In the genomic region with DNA sequence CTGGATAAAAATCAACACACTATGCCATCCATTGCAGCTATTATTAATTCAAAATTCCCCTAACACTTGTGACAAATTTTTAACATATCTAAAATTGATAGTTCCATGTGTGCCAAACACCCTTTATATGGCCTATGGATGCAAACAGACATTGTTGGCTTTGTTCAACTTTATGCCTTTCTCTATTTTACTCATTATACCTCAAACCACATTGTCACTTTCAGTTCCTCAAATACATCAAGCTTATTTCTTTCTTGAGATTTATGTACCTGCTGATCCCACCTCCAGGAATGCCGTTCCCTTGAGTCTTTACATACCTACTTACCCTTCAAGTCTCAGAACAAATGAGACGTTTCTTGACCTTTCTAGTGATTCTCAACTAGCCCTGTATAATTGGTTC, we compare ENCODE assay signal across 14 cellular contexts.
A peak's percentile ranks its signal among the peaks of the same experiment; 100 is the strongest.
DNase-seq lines count a peak whose midpoint lies in the region; ATAC-seq lines count a peak whose summit lies in the region.
"Had no signal": no experiment of that assay in that cellular context is flagged by ENCODE, and none has a peak within 500 bp of the region (broad histone marks: within the 10 kb centered on the region; RNA-seq: fewer than 3 reads in every experiment).

No MANE protein-coding gene starts in this region.

- no peaks in the 10 kb centered on the region for H3K27me3 Mint-ChIP-seq in stimulated activated naive CD8-positive, alpha-beta T cell treated with anti-CD3 and anti-CD28 coated beads, Interleukin-15, amount 100 ng/mL, for 72 hours

- DNase-seq in stimulated activated CD4-positive, alpha-beta T cell treated with anti-CD3 and anti-CD28 coated beads, Interleukin-1b, Interleukin-23, amount 100 ng/mL, for 48 hours = no peak
- no peak for DNase-seq in left colon
- no peak for DNase-seq in SIG-M5 (lab: John Stamatoyannopoulos, UW)
- no peak for DNase-seq in stimulated activated naive CD8-positive, alpha-beta T cell treated with anti-CD3 and anti-CD28 coated beads, Interleukin-15, amount 100 ng/mL, for 72 hours
- DNase-seq: activated naive CD8-positive, alpha-beta T cell treated with anti-CD3 and anti-CD28 coated beads, Interleukin-2, amount 10 ng/mL, durations not matched to agents 7 days and 5 days; foreskin melanocyte; GF-D8; left cardiac atrium; NCI-H1105; stimulated activated CD4-positive, alpha-beta T cell treated with anti-CD3 and anti-CD28 coated beads, Interleukin-12 subunit alpha, Interleukin-12 subunit beta, amount 100 ng/mL, for 4 hours had no signal

- peaks cover 6% of the 10 kb centered on the region for H3K4me1 Mint-ChIP-seq in stimulated activated naive CD8-positive, alpha-beta T cell treated with anti-CD3 and anti-CD28 coated beads, Interleukin-15, amount 100 ng/mL, for 72 hours

- no peak overlapping the region for H3K27ac Mint-ChIP-seq in stimulated activated naive CD8-positive, alpha-beta T cell treated with anti-CD3 and anti-CD28 coated beads, Interleukin-15, amount 100 ng/mL, for 72 hours
- H3K27ac Mint-ChIP-seq: activated naive CD8-positive, alpha-beta T cell treated with anti-CD3 and anti-CD28 coated beads, Interleukin-2, amount 10 ng/mL, durations not matched to agents 7 days and 5 days had no signal

- intact Hi-C loops in left colon (cut with DNase I, micrococcal nuclease) = no loop called here

- H3K4me3 Mint-ChIP-seq in stimulated activated naive CD8-positive, alpha-beta T cell treated with anti-CD3 and anti-CD28 coated beads, Interleukin-15, amount 100 ng/mL, for 72 hours = no peak overlapping the region
- H3K4me3 Mint-ChIP-seq: activated naive CD8-positive, alpha-beta T cell treated with anti-CD3 and anti-CD28 coated beads, Interleukin-2, amount 10 ng/mL, durations not matched to agents 7 days and 5 days had no signal

- ATAC-seq in GM18511 (IDR thresholded peaks at IDR 0.05; ENCODE audit: unreplicated experiment) (peak; percentile 98), GM21360 (IDR thresholded peaks at IDR 0.05; ENCODE audit: unreplicated experiment) (peak; percentile 98), HG02938 (IDR thresholded peaks at IDR 0.05; ENCODE audit: unreplicated experiment) (peak; percentile 98), HG03558 (IDR thresholded peaks at IDR 0.05; ENCODE audit: extremely low read depth, unreplicated experiment) (peak; percentile 99), left colon (no peak)
- no peak for ATAC-seq in stimulated activated naive CD8-positive, alpha-beta T cell treated with anti-CD3 and anti-CD28 coated beads, Interleukin-15, amount 100 ng/mL, for 72 hours
- ATAC-seq: left cardiac atrium had no signal

- H3K9me3 Mint-ChIP-seq in stimulated activated naive CD8-positive, alpha-beta T cell treated with anti-CD3 and anti-CD28 coated beads, Interleukin-15, amount 100 ng/mL, for 72 hours = peaks cover 0 to 8% of the 10 kb centered on the region in 2 donors
- H3K9me3 Mint-ChIP-seq: activated naive CD8-positive, alpha-beta T cell treated with anti-CD3 and anti-CD28 coated beads, Interleukin-2, amount 10 ng/mL, durations not matched to agents 7 days and 5 days had no signal

Comparison
In these comparisons a context has a peak if more than half of its experiments do, and no peak if none do; other contexts are left out.
1. ATAC-seq: peak in GM18511 (single experiment), GM21360 (single experiment), HG02938 (single experiment) and HG03558 (single experiment); none in left colon (single experiment) and stimulated activated naive CD8-positive, alpha-beta T cell treated with anti-CD3 and anti-CD28 coated beads, Interleukin-15, amount 100 ng/mL, for 72 hours (single experiment).